ENCODE assay signal across 30 cellular contexts in the genomic region with DNA sequence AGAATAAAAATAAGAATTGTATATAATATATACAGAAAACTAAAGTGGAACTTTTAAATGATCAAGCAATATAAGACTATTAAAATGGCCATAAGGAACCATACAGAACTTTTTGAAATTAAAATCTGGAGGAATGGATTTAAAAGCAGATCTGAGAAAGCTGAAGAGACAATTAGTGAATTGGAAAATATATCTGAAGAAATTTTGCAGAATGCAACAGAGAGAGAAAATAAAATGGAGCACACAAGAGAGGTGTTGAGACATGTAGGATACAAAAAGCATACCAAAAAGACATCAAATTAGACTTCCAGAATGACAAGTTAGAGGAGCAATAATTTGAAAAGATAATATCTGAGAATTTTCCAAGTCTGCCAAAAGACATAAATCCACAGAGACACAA.
"Had no signal": no experiment of that assay in that cellular context is flagged by ENCODE, and none has a peak within 500 bp of the region (broad histone marks: within the 10 kb centered on the region; RNA-seq: fewer than 3 reads in every experiment).

No MANE protein-coding gene starts in this region.

- H3K36me3 ChIP-seq: adrenal gland, brain microvascular endothelial cell, breast epithelium had no signal

- DNase-seq: activated B cell treated with CpG ODN at 0.5 μM for 24 hours; activated CD4-positive, alpha-beta memory T cell treated with anti-CD3 and anti-CD28 coated beads for 36 hours; activated CD4-positive, alpha-beta T cell treated with anti-CD3 and anti-CD28 coated beads for 4 hours; activated CD4-positive, alpha-beta T cell treated with anti-CD3 and anti-CD28 coated beads, Interleukin-2, amount 10 ng/mL, durations not matched to agents 24 days and 14 days; activated CD4-positive, alpha-beta T cell treated with anti-CD3 and anti-CD28 coated beads, Interleukin-2, amount 50 U/mL, for 1 hour; activated CD4-positive, alpha-beta T cell treated with anti-CD3 and anti-CD28 coated beads, Interleukin-2, amount 50 U/mL, for 4 hours; activated CD4-positive, CD25-positive, alpha-beta regulatory T cell treated with anti-CD3 and anti-CD28 coated beads, Interleukin-2, amount 50 U/mL, for 72 hours; activated CD8-positive, alpha-beta memory T cell treated with anti-CD3 and anti-CD28 coated beads, Interleukin-2, amount 50 U/mL, for 4 hours; activated CD8-positive, alpha-beta T cell treated with anti-CD3 and anti-CD28 coated beads for 36 hours; activated effector memory CD4-positive, alpha-beta T cell treated with anti-CD3 and anti-CD28 coated beads, Interleukin-2, amount 50 U/mL, for 16 hours; activated gamma-delta T cell treated with Interleukin-2 at 50 U/mL for 16 hours; activated naive CD4-positive, alpha-beta T cell; activated naive CD4-positive, alpha-beta T cell treated with anti-CD3 and anti-CD28 coated beads for 36 hours; activated naive CD4-positive, alpha-beta T cell treated with anti-CD3 and anti-CD28 coated beads, Interleukin-2, amount 50 U/mL, for 16 hours; activated naive CD8-positive, alpha-beta T cell treated with anti-CD3 and anti-CD28 coated beads for 36 hours; activated T-cell treated with anti-CD3 and anti-CD28 coated beads for 4 hours; activated T-cell treated with anti-CD3 and anti-CD28 coated beads, Interleukin-2, amount 50 U/mL, for 1 hour; activated T-cell treated with anti-CD3 and anti-CD28 coated beads, Interleukin-2, amount 50 U/mL, for 4 hours; activated T-cell treated with anti-CD3 and anti-CD28 coated beads, Interleukin-2, amount 50 U/mL, for 72 hours; adrenal gland; amniotic stem cell; aorta; body of pancreas; brain microvascular endothelial cell; central memory CD4-positive, alpha-beta T cell; T-helper 2 cell; T-helper 9 cell had no signal

- H3K4me3 ChIP-seq: adrenal gland, body of pancreas, breast epithelium had no signal

- FAIRE-seq: astrocyte had no signal

- H3K27me3 ChIP-seq: adrenal gland, body of pancreas, brain microvascular endothelial cell, breast epithelium had no signal

- H3K9me3 ChIP-seq: body of pancreas, breast epithelium had no signal

- H3K27ac ChIP-seq: adrenal gland, body of pancreas, brain microvascular endothelial cell, breast epithelium, VCaP had no signal

- H3K4me1 ChIP-seq: adrenal gland, body of pancreas, breast epithelium had no signal
